8 cellular contexts compared by ENCODE assay signal in the genomic region with DNA sequence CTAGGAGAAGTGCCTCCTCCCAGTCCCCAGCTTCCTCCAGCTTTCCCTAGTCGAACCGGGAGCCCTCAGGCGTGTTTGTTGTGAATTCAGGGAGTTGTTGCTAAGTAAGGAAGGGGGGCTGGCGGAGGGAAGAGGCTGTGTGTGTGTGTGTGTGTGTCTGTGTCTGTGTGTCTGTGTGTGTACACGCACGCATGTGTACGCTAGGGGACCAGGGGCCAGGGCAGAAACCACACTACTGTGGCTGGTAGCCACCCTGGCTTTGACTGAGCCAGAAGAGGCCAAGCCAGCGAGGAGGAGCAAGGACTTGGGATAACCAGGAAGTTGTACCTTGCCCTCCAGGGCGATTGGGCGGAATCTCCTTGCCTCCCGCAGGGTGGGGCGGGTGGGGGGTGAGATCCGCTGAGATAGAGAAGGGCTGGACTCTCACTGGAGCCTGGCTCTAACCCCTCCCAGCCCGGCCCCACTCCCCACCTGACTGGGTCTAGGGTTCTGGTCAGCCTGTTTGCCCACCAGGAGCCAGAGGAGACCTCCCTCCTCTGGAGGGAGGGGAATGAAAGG. TPM values are rescaled to one million over a fixed set of nuclear protein-coding genes. Genes with fewer than 3 reads are reported as not detected.
DNase-seq lines count a peak whose midpoint lies in the region; ATAC-seq and TF ChIP-seq lines count a peak whose summit lies in the region.

No MANE protein-coding gene starts in this region.

- H2AFZ ChIP-seq in MM.1S (ENCODE audit: low read length) = no peak overlapping the region

- H3F3A ChIP-seq in MM.1S (ENCODE audit: insufficient read depth, low read length) = no peaks in the 10 kb centered on the region

- H3K9me3 Mint-ChIP-seq in activated naive CD8-positive, alpha-beta T cell treated with anti-CD3 and anti-CD28 coated beads, Interleukin-2, amount 50 U/mL, for 24 hours = no peaks in the 10 kb centered on the region

- H3K27ac ChIP-seq in MM.1S (ENCODE audit: low read length) = no peak overlapping the region

- H3K79me2 ChIP-seq in MM.1S (ENCODE audit: low read length) = peaks cover 20% of the 10 kb centered on the region

- H3K4me2 ChIP-seq in MM.1S (ENCODE audit: low read depth, low read length) = no peak overlapping the region

- H4K20me1 ChIP-seq in MM.1S (ENCODE audit: insufficient read depth, low read length) = no peaks in the 10 kb centered on the region

- no peak overlapping the region for H3K4me3 ChIP-seq in MM.1S (ENCODE audit: low read length)

- no peaks in the 10 kb centered on the region for H3K36me3 ChIP-seq in MM.1S (replicated peaks; ENCODE audit: insufficient read depth, low read length)

- peaks cover 3% of the 10 kb centered on the region; the same call in 1 of the 2 replicates for H3K4me1 ChIP-seq in MM.1S (ENCODE audit: low read length)

- no peaks in the 10 kb centered on the region for H3K9me3 ChIP-seq in MM.1S (replicated peaks; ENCODE audit: insufficient read depth, low read length)

- peak overlapping the region; percentile 97 for H3K27ac Mint-ChIP-seq in activated naive CD8-positive, alpha-beta T cell treated with anti-CD3 and anti-CD28 coated beads, Interleukin-2, amount 50 U/mL, for 24 hours

- H3K9ac ChIP-seq in MM.1S (ENCODE audit: low read length) = no peak overlapping the region

- DNase-seq in DMS153 treated with DMSO at 0.1 percent for 48 hours (lab: John Stamatoyannopoulos, UW; ENCODE audit: unreplicated experiment) (peak; percentile 83), NCI-H1417 treated with DMSO at 0.1 percent for 48 hours (lab: John Stamatoyannopoulos, UW) (peak; percentile 27), left cardiac atrium (peak; percentile 87), retina (peak; percentile 56), SHP77 (lab: John Stamatoyannopoulos, UW) (no peak), MM.1S (no peak)
- no peak for DNase-seq in activated naive CD8-positive, alpha-beta T cell treated with anti-CD3 and anti-CD28 coated beads, Interleukin-2, amount 50 U/mL, for 24 hours

- no peaks in the 10 kb centered on the region for H3K27me3 ChIP-seq in MM.1S (replicated peaks; ENCODE audit: insufficient read depth, low read length)

- H3K9me2 ChIP-seq in MM.1S (replicated peaks; ENCODE audit: insufficient read depth, low read length) = no peaks in the 10 kb centered on the region

- ATAC-seq in activated naive CD8-positive, alpha-beta T cell treated with anti-CD3 and anti-CD28 coated beads, Interleukin-2, amount 50 U/mL, for 24 hours = no peak
- peak; percentile 4 to 12 for ATAC-seq in left cardiac atrium
- ATAC-seq in GM19351 (IDR thresholded peaks at IDR 0.05; ENCODE audit: unreplicated experiment) = no peak

- no peaks in the 10 kb centered on the region for H3K27me3 Mint-ChIP-seq in activated naive CD8-positive, alpha-beta T cell treated with anti-CD3 and anti-CD28 coated beads, Interleukin-2, amount 50 U/mL, for 24 hours

- H3K36me3 Mint-ChIP-seq in activated naive CD8-positive, alpha-beta T cell treated with anti-CD3 and anti-CD28 coated beads, Interleukin-2, amount 50 U/mL, for 24 hours (ENCODE audit: low read depth) = no peaks in the 10 kb centered on the region

- no peak for TF ChIP-seq CTCF in MM.1S (IDR thresholded peaks at IDR 0.05; ENCODE audit: low read length)

- peak overlapping the region; percentile 88 for H3K4me3 Mint-ChIP-seq in activated naive CD8-positive, alpha-beta T cell treated with anti-CD3 and anti-CD28 coated beads, Interleukin-2, amount 50 U/mL, for 24 hours

- peaks cover 85% of the 10 kb centered on the region for H3K4me1 Mint-ChIP-seq in activated naive CD8-positive, alpha-beta T cell treated with anti-CD3 and anti-CD28 coated beads, Interleukin-2, amount 50 U/mL, for 24 hours

- intact Hi-C loops in left cardiac atrium (cut with DNase I) = no loop called here

RNA-seq across cellular contexts. Expression of a gene that starts 7.5 kb away (rescaled TPM):
- 10 to 100 TPM; 39.8 to 41.3 TPM for total RNA-seq in left cardiac atrium

RNA-seq across cellular contexts. Expression of a gene that starts 34.5 kb away (rescaled TPM):
- not detected for total RNA-seq in left cardiac atrium

RNA-seq across cellular contexts. Expression of a gene that starts 37.9 kb away (rescaled TPM):
- not detected for total RNA-seq in left cardiac atrium

RNA-seq across cellular contexts. Expression of a gene that starts 53.4 kb away (rescaled TPM):
- not detected for total RNA-seq in left cardiac atrium

Comparison
In these comparisons a context has a peak if more than half of its experiments do, and no peak if none do; other contexts are left out.
1. DNase-seq: peak in DMS153 treated with DMSO at 0.1 percent for 48 hours (single experiment), NCI-H1417 treated with DMSO at 0.1 percent for 48 hours (single experiment), left cardiac atrium (single experiment) and retina (single experiment); none in activated naive CD8-positive, alpha-beta T cell treated with anti-CD3 and anti-CD28 coated beads, Interleukin-2, amount 50 U/mL, for 24 hours (single experiment), SHP77 (0 of 2) and MM.1S (single experiment).
2. ATAC-seq: peak in left cardiac atrium (2 of 2); none in activated naive CD8-positive, alpha-beta T cell treated with anti-CD3 and anti-CD28 coated beads, Interleukin-2, amount 50 U/mL, for 24 hours (single experiment) and GM19351 (single experiment).